1 cellular context compared by ENCODE assay signal in genomic region chr1:25073640-25074270, GRCh38.
A peak's percentile ranks its signal among the peaks of the same experiment; 100 is the strongest.
TF ChIP-seq lines count a peak whose summit lies in the region.

No MANE protein-coding gene starts in this region.

TF ChIP-seq in K562, 482 proteins besides CTCF, POLR2A, EP300 and RAD21 (continues in another document):
- TF ChIP-seq MGA (IDR thresholded peaks at IDR 0.05) (peak; percentile 42; the same call in 1 of the 2 replicates), KDM2B (CRISPR knock-in tag; IDR thresholded peaks at IDR 0.05) (no peak), TGIF2 (CRISPR knock-in tag; IDR thresholded peaks at IDR 0.05) (no peak), ZNF316 (IDR thresholded peaks at IDR 0.05) (peak; percentile 52; the same call in 1 of the 2 replicates), ZNF785 (CRISPR knock-in tag; IDR thresholded peaks at IDR 0.05) (no peak), U2AF1 (optimal IDR thresholded peaks at IDR 0.05; ENCODE audit: low read depth, low read length) (no peak), ZSCAN29 (IDR thresholded peaks at IDR 0.05) (no peak), SAFB (IDR thresholded peaks at IDR 0.05; ENCODE audit: borderline replicate concordance, low read depth, low read length) (no peak), EGR1 (conservative IDR thresholded peaks at IDR 0.05) (no peak), NR2C2 (CRISPR knock-in tag; IDR thresholded peaks at IDR 0.05) (no peak), NR2C2 (tag; IDR thresholded peaks at IDR 0.05) (0 out of 2 replicates have a peak, but pooled peaks have one; percentile 7), ETS1 (conservative IDR thresholded peaks at IDR 0.05; ENCODE audit: control insufficient read depth, low read depth, low read length) (no peak), ESRRA (IDR thresholded peaks at IDR 0.05; ENCODE audit: borderline replicate concordance, low read depth) (peak; percentile 68), C11orf30 (IDR thresholded peaks at IDR 0.05; ENCODE audit: low read depth) (peak; percentile 73), PHF20 (IDR thresholded peaks at IDR 0.05; ENCODE audit: partially characterized antibody) (no peak), CBFA2T3 (IDR thresholded peaks at IDR 0.05) (peak; percentile 38), ZNF41 (CRISPR knock-in tag; conservative IDR thresholded peaks at IDR 0.05) (no peak), ZEB2 (IDR thresholded peaks at IDR 0.05) (no peak), BRCA1 (IDR thresholded peaks at IDR 0.05) (no peak), BRCA1 (CRISPR knock-in tag; IDR thresholded peaks at IDR 0.05) (no peak), ZC3H4 (CRISPR knock-in tag; IDR thresholded peaks at IDR 0.05; ENCODE audit: borderline replicate concordance) (no peak), ZNF280A (IDR thresholded peaks at IDR 0.05; ENCODE audit: low read depth, partially characterized antibody) (no peak), L3MBTL2 (IDR thresholded peaks at IDR 0.05) (peak; percentile 45; the same call in 1 of the 2 replicates), FOS (IDR thresholded peaks at IDR 0.05; ENCODE audit: extremely low read depth, insufficient read length) (no peak), TFAP4 (CRISPR knock-in tag; IDR thresholded peaks at IDR 0.05; ENCODE audit: borderline replicate concordance) (peak; percentile 64), MAFF (IDR thresholded peaks at IDR 0.05; ENCODE audit: low read length) (peak; percentile 28; the same call in 1 of the 2 replicates), ZBTB2 (IDR thresholded peaks at IDR 0.05) (no peak), NBN (IDR thresholded peaks at IDR 0.05; ENCODE audit: low read depth) (no peak), HOXB6 (CRISPR knock-in tag; IDR thresholded peaks at IDR 0.05; ENCODE audit: borderline replicate concordance) (no peak), SETDB1 (IDR thresholded peaks at IDR 0.05; ENCODE audit: low read length) (no peak), AFF1 (IDR thresholded peaks at IDR 0.05; ENCODE audit: low read depth in 1 of 2, partially characterized antibody in 2 of 2) (no peak), GATAD2A (IDR thresholded peaks at IDR 0.05) (no peak), BCL6 (CRISPR knock-in tag; IDR thresholded peaks at IDR 0.05) (no peak), CC2D1A (IDR thresholded peaks at IDR 0.05) (no peak)
- TF ChIP-seq, protein P1, sequence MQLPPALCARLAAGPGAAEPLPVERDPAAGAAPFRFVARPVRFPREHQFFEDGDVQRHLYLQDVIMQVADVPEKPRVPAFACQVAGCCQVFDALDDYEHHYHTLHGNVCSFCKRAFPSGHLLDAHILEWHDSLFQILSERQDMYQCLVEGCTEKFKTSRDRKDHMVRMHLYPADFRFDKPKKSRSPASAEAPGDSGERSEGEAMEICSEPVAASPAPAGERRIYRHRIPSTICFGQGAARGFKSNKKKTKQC (CRISPR knock-in tag; IDR thresholded peaks at IDR 0.05), result no peak
- TF ChIP-seq, protein P2, sequence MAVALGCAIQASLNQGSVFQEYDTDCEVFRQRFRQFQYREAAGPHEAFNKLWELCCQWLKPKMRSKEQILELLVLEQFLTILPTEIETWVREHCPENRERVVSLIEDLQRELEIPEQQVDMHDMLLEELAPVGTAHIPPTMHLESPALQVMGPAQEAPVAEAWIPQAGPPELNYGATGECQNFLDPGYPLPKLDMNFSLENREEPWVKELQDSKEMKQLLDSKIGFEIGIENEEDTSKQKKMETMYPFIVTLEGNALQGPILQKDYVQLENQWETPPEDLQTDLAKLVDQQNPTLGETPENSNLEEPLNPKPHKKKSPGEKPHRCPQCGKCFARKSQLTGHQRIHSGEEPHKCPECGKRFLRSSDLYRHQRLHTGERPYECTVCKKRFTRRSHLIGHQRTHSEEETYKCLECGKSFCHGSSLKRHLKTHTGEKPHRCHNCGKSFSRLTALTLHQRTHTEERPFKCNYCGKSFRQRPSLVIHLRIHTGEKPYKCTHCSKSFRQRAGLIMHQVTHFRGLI (CRISPR knock-in tag; IDR thresholded peaks at IDR 0.05), result no peak
